ENCODE assay signal across 21 cellular contexts in the genomic region with DNA sequence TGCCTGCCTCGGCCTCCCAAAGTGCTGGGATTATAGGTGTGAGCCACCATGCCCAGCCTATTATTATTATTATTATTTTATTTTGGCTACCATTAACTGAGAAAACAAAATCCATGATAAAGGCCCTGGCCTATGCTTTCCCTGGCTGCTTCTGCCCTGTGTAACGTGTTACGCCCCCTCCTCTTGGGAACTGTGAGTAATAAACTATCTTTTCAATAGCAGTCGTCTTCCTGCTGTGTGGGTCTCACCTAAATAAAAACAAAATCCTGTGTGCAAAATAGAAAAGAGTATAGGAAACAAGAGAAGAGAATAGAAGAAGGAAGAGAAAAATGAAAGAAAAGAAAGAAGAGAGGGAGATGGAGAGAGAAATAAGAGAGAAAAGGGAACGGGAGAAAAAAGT.
DNase-seq lines count a peak whose midpoint lies in the region; ATAC-seq and TF ChIP-seq lines count a peak whose summit lies in the region.
"Had no signal": no experiment of that assay in that cellular context is flagged by ENCODE, and none has a peak within 500 bp of the region (broad histone marks: within the 10 kb centered on the region; RNA-seq: fewer than 3 reads in every experiment).

No MANE protein-coding gene starts in this region.

- H3K36me3 ChIP-seq in endodermal cell (ENCODE audit: control insufficient read depth, insufficient read depth, low read length) (no peaks in the 10 kb centered on the region), neural progenitor cell (no peaks in the 10 kb centered on the region)
- H3K36me3 ChIP-seq: Peyer's patch, spleen had no signal

- no peaks in the 10 kb centered on the region for H3K27me3 ChIP-seq in endodermal cell (ENCODE audit: control insufficient read depth, insufficient read depth, low read length, poor library complexity, severe bottlenecking)
- no peaks in the 10 kb centered on the region for H3K27me3 ChIP-seq in neural progenitor cell
- H3K27me3 ChIP-seq: Peyer's patch had no signal

- peaks cover 27% of the 10 kb centered on the region for H3K27me3 Mint-ChIP-seq in stimulated activated naive CD8-positive, alpha-beta T cell treated with anti-CD3 and anti-CD28 coated beads, Interleukin-15, Interleukin-2, amounts not matched to agents 100 ng/mL and 50 ng/mL, for 24 hours
- peaks cover 13% of the 10 kb centered on the region for H3K27me3 Mint-ChIP-seq in endodermal cell (ENCODE audit: insufficient read depth)
- H3K27me3 Mint-ChIP-seq in neural progenitor cell (ENCODE audit: insufficient read depth, low read depth), result peaks cover 16% of the 10 kb centered on the region

- no peak overlapping the region for H3K4me2 ChIP-seq in neural progenitor cell

- H3K27ac ChIP-seq in endodermal cell (ENCODE audit: low read depth, low read length) (no peak overlapping the region), neural progenitor cell (no peak overlapping the region)
- H3K27ac ChIP-seq: spleen had no signal

- no peak for ATAC-seq in stimulated activated naive CD8-positive, alpha-beta T cell treated with anti-CD3 and anti-CD28 coated beads, Interleukin-15, Interleukin-2, amounts not matched to agents 100 U/mL and 50 U/mL, for 24 hours
- ATAC-seq in HG03469 (IDR thresholded peaks at IDR 0.05; ENCODE audit: unreplicated experiment) (no peak), GM19467 (IDR thresholded peaks at IDR 0.05; ENCODE audit: unreplicated experiment) (no peak)
- ATAC-seq: activated CD8-positive, alpha-beta memory T cell treated with anti-CD3 and anti-CD28 coated beads, Interleukin-2, amount 10 ng/mL, durations not matched to agents 7 days and 5 days had no signal

- no peaks in the 10 kb centered on the region for H3F3A ChIP-seq in neural progenitor cell (ENCODE audit: low read depth)

- H3K36me3 Mint-ChIP-seq in stimulated activated naive CD8-positive, alpha-beta T cell treated with anti-CD3 and anti-CD28 coated beads, Interleukin-15, Interleukin-2, amounts not matched to agents 100 ng/mL and 50 ng/mL, for 24 hours (ENCODE audit: low read depth), result no peaks in the 10 kb centered on the region
- H3K36me3 Mint-ChIP-seq in endodermal cell (ENCODE audit: low read depth) (no peaks in the 10 kb centered on the region), neural progenitor cell (no peaks in the 10 kb centered on the region)
- H3K36me3 Mint-ChIP-seq: activated CD8-positive, alpha-beta memory T cell treated with anti-CD3 and anti-CD28 coated beads, Interleukin-2, amount 10 ng/mL, durations not matched to agents 7 days and 5 days had no signal

- peak overlapping the region; percentile 1 for H3K27ac Mint-ChIP-seq in stimulated activated naive CD8-positive, alpha-beta T cell treated with anti-CD3 and anti-CD28 coated beads, Interleukin-15, Interleukin-2, amounts not matched to agents 100 ng/mL and 50 ng/mL, for 24 hours
- no peak overlapping the region for H3K27ac Mint-ChIP-seq in endodermal cell
- H3K27ac Mint-ChIP-seq in neural progenitor cell, result peak overlapping the region; percentile 4
- H3K27ac Mint-ChIP-seq: activated CD8-positive, alpha-beta memory T cell treated with anti-CD3 and anti-CD28 coated beads, Interleukin-2, amount 10 ng/mL, durations not matched to agents 7 days and 5 days; T-helper 1 cell treated with Interleukin-12 subunit alpha and Interleukin-12 subunit beta and Interleukin-4 antibody, amounts not matched to agents 30 μg/mL and 1 μg/mL, for 36 hours had no signal

- no peak overlapping the region for H2AFZ ChIP-seq in neural progenitor cell (replicated peaks)

- H3K4me1 ChIP-seq in endodermal cell (ENCODE audit: control insufficient read depth, insufficient read depth, low read length) (peaks cover 14% of the 10 kb centered on the region), neural progenitor cell (no peaks in the 10 kb centered on the region)
- H3K4me1 ChIP-seq: Peyer's patch had no signal

- H3K4me3 Mint-ChIP-seq in stimulated activated naive CD8-positive, alpha-beta T cell treated with anti-CD3 and anti-CD28 coated beads, Interleukin-15, Interleukin-2, amounts not matched to agents 100 ng/mL and 50 ng/mL, for 24 hours, result no peak overlapping the region
- H3K4me3 Mint-ChIP-seq in endodermal cell (no peak overlapping the region), neural progenitor cell (no peak overlapping the region)
- H3K4me3 Mint-ChIP-seq: activated CD8-positive, alpha-beta memory T cell treated with anti-CD3 and anti-CD28 coated beads, Interleukin-2, amount 10 ng/mL, durations not matched to agents 7 days and 5 days; T-helper 1 cell treated with Interleukin-12 subunit alpha and Interleukin-12 subunit beta and Interleukin-4 antibody, amounts not matched to agents 30 μg/mL and 1 μg/mL, for 36 hours had no signal

- TF ChIP-seq CTCF in endodermal cell (conservative IDR thresholded peaks at IDR 0.05) (no peak), neural progenitor cell (IDR thresholded peaks at IDR 0.05) (no peak)

- no peak for TF ChIP-seq POLR2A in erythroblast (IDR thresholded peaks at IDR 0.05; ENCODE audit: low read length)

- H3K4me1 Mint-ChIP-seq in stimulated activated naive CD8-positive, alpha-beta T cell treated with anti-CD3 and anti-CD28 coated beads, Interleukin-15, Interleukin-2, amounts not matched to agents 100 ng/mL and 50 ng/mL, for 24 hours (ENCODE audit: low read depth), result peaks cover 9% of the 10 kb centered on the region
- H3K4me1 Mint-ChIP-seq in endodermal cell (peaks cover 34% of the 10 kb centered on the region), neural progenitor cell (peaks cover 38% of the 10 kb centered on the region)

- WGBS in endodermal cell (ENCODE audit: insufficient coverage in 1 of 2, insufficient read length in 1 of 2), 2 experiments, result 89 to 92% methylated on average over 4 of the region's 5 CpGs

- no peaks in the 10 kb centered on the region for H3K79me2 ChIP-seq in neural progenitor cell (ENCODE audit: low read depth)

- H4K20me1 ChIP-seq in neural progenitor cell (ENCODE audit: low read depth), result no peaks in the 10 kb centered on the region

- H3K4me3 ChIP-seq in endodermal cell (ENCODE audit: low read length) (no peak overlapping the region), neural progenitor cell (no peak overlapping the region)
- H3K4me3 ChIP-seq: Peyer's patch, spleen had no signal

- H3K9ac ChIP-seq in endodermal cell (ENCODE audit: extremely low read depth, low read length, poor library complexity, severe bottlenecking), result no peak overlapping the region
- no peak overlapping the region for H3K9ac ChIP-seq in neural progenitor cell

- no peak for DNase-seq in stimulated activated naive CD8-positive, alpha-beta T cell treated with anti-CD3 and anti-CD28 coated beads, Interleukin-15, Interleukin-2, amounts not matched to agents 100 U/mL and 50 U/mL, for 24 hours
- DNase-seq in endodermal cell (peak; percentile 26), neural progenitor cell (ENCODE audit: low spot score) (no peak), erythroblast (lab: John Stamatoyannopoulos, UW) (no peak), NCI-H187 treated with DMSO at 0.1 percent for 48 hours (lab: John Stamatoyannopoulos, UW) (no peak)
- DNase-seq: activated CD4-positive, CD25-positive, alpha-beta regulatory T cell; activated CD8-positive, alpha-beta memory T cell treated with anti-CD3 and anti-CD28 coated beads, Interleukin-2, amount 10 ng/mL, durations not matched to agents 7 days and 5 days; activated naive CD4-positive, alpha-beta T cell; COR-L47; glutamatergic neuron; midbrain; NCI-H1930; NCI-H524; occipital lobe; Peyer's patch; spleen; substantia nigra had no signal

- no peaks in the 10 kb centered on the region for H3K9me3 Mint-ChIP-seq in stimulated activated naive CD8-positive, alpha-beta T cell treated with anti-CD3 and anti-CD28 coated beads, Interleukin-15, Interleukin-2, amounts not matched to agents 100 ng/mL and 50 ng/mL, for 24 hours
- H3K9me3 Mint-ChIP-seq in endodermal cell, result no peaks in the 10 kb centered on the region
- peaks cover 4% of the 10 kb centered on the region for H3K9me3 Mint-ChIP-seq in neural progenitor cell
- H3K9me3 Mint-ChIP-seq: T-helper 1 cell treated with Interleukin-12 subunit alpha and Interleukin-12 subunit beta and Interleukin-4 antibody, amounts not matched to agents 30 μg/mL and 1 μg/mL, for 36 hours had no signal

- no peaks in the 10 kb centered on the region for H3K9me3 ChIP-seq in endodermal cell (ENCODE audit: control insufficient read depth, low read length)
- H3K9me3 ChIP-seq in neural progenitor cell (ENCODE audit: low read depth), result no peaks in the 10 kb centered on the region
- H3K9me3 ChIP-seq: Peyer's patch, spleen had no signal
